Comparison of ENCODE assay signal across 12 cellular contexts in genomic region chr22:43946391-43946680, GRCh38. TPM values are rescaled to one million over a fixed set of nuclear protein-coding genes. Genes with fewer than 3 reads are reported as not detected.
DNase-seq lines count a peak whose midpoint lies in the region; ATAC-seq and TF ChIP-seq lines count a peak whose summit lies in the region.
"Had no signal": no experiment of that assay in that cellular context is flagged by ENCODE, and none has a peak within 500 bp of the region (broad histone marks: within the 10 kb centered on the region; RNA-seq: fewer than 3 reads in every experiment).

No MANE protein-coding gene starts in this region.

- no peak overlapping the region for H2AFZ ChIP-seq in GM23248

- H3K9me3 ChIP-seq in BE2C = no peaks in the 10 kb centered on the region
- no peaks in the 10 kb centered on the region for H3K9me3 ChIP-seq in GM23248 (ENCODE audit: low read depth)

- in situ Hi-C loops in GM23248 (cut with MboI) = no loop called here

- 78 to 79% methylated on average over 7 of the region's 7 CpGs for WGBS in GM23248 (ENCODE audit: low coverage in 1 of 2, low lambda C conversion rate in 2 of 2, missing lambda C conversion rate in 2 of 2), 2 experiments

- no peak overlapping the region for H3K9ac ChIP-seq in GM23248

- TF ChIP-seq CTCF in BE2C (IDR thresholded peaks at IDR 0.05; ENCODE audit: low read depth, low read length) = peak; percentile 35; the same call in 1 of the 2 replicates

- no peak overlapping the region for H3K27ac ChIP-seq in GM23248
- H3K27ac ChIP-seq: tibial nerve had no signal

- H3K27me3 ChIP-seq in BE2C (no peaks in the 10 kb centered on the region), GM23248 (replicated peaks; ENCODE audit: insufficient read depth) (no peaks in the 10 kb centered on the region)

- no peaks in the 10 kb centered on the region for H3K9me2 ChIP-seq in GM23248 (ENCODE audit: insufficient read depth)

- no peaks in the 10 kb centered on the region for H3K4me1 ChIP-seq in BE2C
- no peaks in the 10 kb centered on the region for H3K4me1 ChIP-seq in GM23248 (ENCODE audit: insufficient read depth)
- H3K4me1 ChIP-seq: tibial nerve had no signal

- H3K4me2 ChIP-seq in GM23248 (ENCODE audit: unreplicated experiment) = no peak overlapping the region

- H4K20me1 ChIP-seq in GM23248 (ENCODE audit: insufficient read depth) = no peaks in the 10 kb centered on the region

- H3K79me2 ChIP-seq in GM23248 (ENCODE audit: insufficient read depth) = no peaks in the 10 kb centered on the region

- H3K4me3 ChIP-seq in BE2C (ENCODE audit: low read depth, low read length) = no peak overlapping the region
- no peak overlapping the region for H3K4me3 ChIP-seq in GM23248
- H3K4me3 ChIP-seq: tibial nerve had no signal

- ATAC-seq in SK-N-SH treated with all-trans-retinoic acid at 6 μM for 48 hours = peak; percentile 73
- ATAC-seq in GM21381 (IDR thresholded peaks at IDR 0.05; ENCODE audit: unreplicated experiment) = no peak
- ATAC-seq in GM19397 (IDR thresholded peaks at IDR 0.05; ENCODE audit: unreplicated experiment) = no peak

- H3K36me3 ChIP-seq in BE2C = no peaks in the 10 kb centered on the region
- H3K36me3 ChIP-seq in GM23248 (ENCODE audit: low read depth) = no peaks in the 10 kb centered on the region
- H3K36me3 ChIP-seq: tibial nerve had no signal

- DNase-seq in BE2C (no peak), GM23248 (peak; percentile 28), kidney glomerular epithelial cell (lab: John Stamatoyannopoulos, UW) (peak; percentile 15), NCI-H446 treated with DMSO at 0.1 percent for 48 hours (lab: John Stamatoyannopoulos, UW) (no peak)
- DNase-seq in activated CD8-positive, alpha-beta memory T cell treated with anti-CD3 and anti-CD28 coated beads, Interleukin-2, amount 50 U/mL, for 48 hours = no peak

- H3F3A ChIP-seq in GM23248 (ENCODE audit: insufficient read depth) = no peaks in the 10 kb centered on the region

TF ChIP-seq in SK-N-SH treated with all-trans-retinoic acid at 6 μM for 48 hours, 23 proteins besides CTCF, POLR2A, EP300 and RAD21:
- TF ChIP-seq BACH2 (CRISPR knock-in tag; IDR thresholded peaks at IDR 0.05; ENCODE audit: borderline replicate concordance) (no peak), ZNF8 (CRISPR knock-in tag; IDR thresholded peaks at IDR 0.05) (no peak), TOX (CRISPR knock-in tag; IDR thresholded peaks at IDR 0.05; ENCODE audit: borderline replicate concordance) (no peak), OSR1 (CRISPR knock-in tag; IDR thresholded peaks at IDR 0.05) (no peak), TCF4 (CRISPR knock-in tag; IDR thresholded peaks at IDR 0.05; ENCODE audit: borderline replicate concordance) (no peak), RARB (CRISPR knock-in tag; IDR thresholded peaks at IDR 0.05) (no peak), ZNF70 (CRISPR knock-in tag; IDR thresholded peaks at IDR 0.05) (no peak), GLIS3 (CRISPR knock-in tag; IDR thresholded peaks at IDR 0.05) (no peak), ISL1 (CRISPR knock-in tag; IDR thresholded peaks at IDR 0.05) (no peak), ZNF565 (CRISPR knock-in tag; conservative IDR thresholded peaks at IDR 0.05; ENCODE audit: low read depth) (no peak), SNAI2 (CRISPR knock-in tag; IDR thresholded peaks at IDR 0.05) (no peak)
- TF ChIP-seq, protein P1, sequence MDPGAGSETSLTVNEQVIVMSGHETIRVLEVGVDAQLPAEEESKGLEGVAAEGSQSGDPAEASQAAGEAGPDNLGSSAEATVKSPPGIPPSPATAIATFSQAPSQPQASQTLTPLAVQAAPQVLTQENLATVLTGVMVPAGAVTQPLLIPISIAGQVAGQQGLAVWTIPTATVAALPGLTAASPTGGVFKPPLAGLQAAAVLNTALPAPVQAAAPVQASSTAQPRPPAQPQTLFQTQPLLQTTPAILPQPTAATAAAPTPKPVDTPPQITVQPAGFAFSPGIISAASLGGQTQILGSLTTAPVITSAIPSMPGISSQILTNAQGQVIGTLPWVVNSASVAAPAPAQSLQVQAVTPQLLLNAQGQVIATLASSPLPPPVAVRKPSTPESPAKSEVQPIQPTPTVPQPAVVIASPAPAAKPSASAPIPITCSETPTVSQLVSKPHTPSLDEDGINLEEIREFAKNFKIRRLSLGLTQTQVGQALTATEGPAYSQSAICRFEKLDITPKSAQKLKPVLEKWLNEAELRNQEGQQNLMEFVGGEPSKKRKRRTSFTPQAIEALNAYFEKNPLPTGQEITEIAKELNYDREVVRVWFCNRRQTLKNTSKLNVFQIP (CRISPR knock-in tag; IDR thresholded peaks at IDR 0.05; ENCODE audit: borderline replicate concordance, low read depth) = no peak
- TF ChIP-seq, protein P2, sequence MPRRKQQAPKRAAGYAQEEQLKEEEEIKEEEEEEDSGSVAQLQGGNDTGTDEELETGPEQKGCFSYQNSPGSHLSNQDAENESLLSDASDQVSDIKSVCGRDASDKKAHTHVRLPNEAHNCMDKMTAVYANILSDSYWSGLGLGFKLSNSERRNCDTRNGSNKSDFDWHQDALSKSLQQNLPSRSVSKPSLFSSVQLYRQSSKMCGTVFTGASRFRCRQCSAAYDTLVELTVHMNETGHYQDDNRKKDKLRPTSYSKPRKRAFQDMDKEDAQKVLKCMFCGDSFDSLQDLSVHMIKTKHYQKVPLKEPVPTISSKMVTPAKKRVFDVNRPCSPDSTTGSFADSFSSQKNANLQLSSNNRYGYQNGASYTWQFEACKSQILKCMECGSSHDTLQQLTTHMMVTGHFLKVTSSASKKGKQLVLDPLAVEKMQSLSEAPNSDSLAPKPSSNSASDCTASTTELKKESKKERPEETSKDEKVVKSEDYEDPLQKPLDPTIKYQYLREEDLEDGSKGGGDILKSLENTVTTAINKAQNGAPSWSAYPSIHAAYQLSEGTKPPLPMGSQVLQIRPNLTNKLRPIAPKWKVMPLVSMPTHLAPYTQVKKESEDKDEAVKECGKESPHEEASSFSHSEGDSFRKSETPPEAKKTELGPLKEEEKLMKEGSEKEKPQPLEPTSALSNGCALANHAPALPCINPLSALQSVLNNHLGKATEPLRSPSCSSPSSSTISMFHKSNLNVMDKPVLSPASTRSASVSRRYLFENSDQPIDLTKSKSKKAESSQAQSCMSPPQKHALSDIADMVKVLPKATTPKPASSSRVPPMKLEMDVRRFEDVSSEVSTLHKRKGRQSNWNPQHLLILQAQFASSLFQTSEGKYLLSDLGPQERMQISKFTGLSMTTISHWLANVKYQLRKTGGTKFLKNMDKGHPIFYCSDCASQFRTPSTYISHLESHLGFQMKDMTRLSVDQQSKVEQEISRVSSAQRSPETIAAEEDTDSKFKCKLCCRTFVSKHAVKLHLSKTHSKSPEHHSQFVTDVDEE (CRISPR knock-in tag; IDR thresholded peaks at IDR 0.05) = no peak
TF ChIP-seq in SK-N-SH treated with all-trans-retinoic acid at 6 μM for 48 hours: peak in this region for 0.

RNA-seq across cellular contexts. Expression of gene SAMM50, which starts 8.9 kb away (rescaled TPM):
- 87.1 TPM for polyA plus RNA-seq in BE2C (2012; ENCODE audit: insufficient read depth, insufficient read length, low read depth)
- total RNA-seq in GM23248 (2014; rRNA removed; shearing (Covaris generic)) = 37.8 and 48.3 TPM in 2 replicates
- polyA plus RNA-seq in GM23248 (2016; fragmentation: Nextera tagmentation; extraction: Ambion mirVana) = 73.7 and 73.8 TPM in 2 replicates

RNA-seq across cellular contexts. Expression of gene PNPLA3, which starts 22.7 kb away (rescaled TPM):
- 0.37 TPM for polyA plus RNA-seq in BE2C (2012; ENCODE audit: insufficient read depth, insufficient read length, low read depth)
- total RNA-seq in GM23248 (2014; rRNA removed; shearing (Covaris generic)) = 0.13 and 0.54 TPM in 2 replicates
- polyA plus RNA-seq in GM23248 (2016; fragmentation: Nextera tagmentation; extraction: Ambion mirVana) = 1.2 and 1.4 TPM in 2 replicates
- polyA plus RNA-seq: CD14-positive monocyte had no signal

RNA-seq across cellular contexts. Expression of gene PNPLA5, which starts 54.5 kb away (rescaled TPM):
- not detected for polyA plus RNA-seq in BE2C (2012; ENCODE audit: insufficient read depth, insufficient read length, low read depth)
- total RNA-seq in GM23248 (2014; rRNA removed; shearing (Covaris generic)) = not detected in 2 replicates
- polyA plus RNA-seq in GM23248 (2016; fragmentation: Nextera tagmentation; extraction: Ambion mirVana) = not detected in 2 replicates
- total RNA-seq: left ventricle myocardium superior, natural killer cell, tibial nerve had no signal
- polyA plus RNA-seq: CD14-positive monocyte had no signal

Comparison
In these comparisons a context has a peak if more than half of its experiments do, and no peak if none do; other contexts are left out.
1. DNase-seq: peak in GM23248 (single experiment) and kidney glomerular epithelial cell (single experiment); none in BE2C (single experiment), activated CD8-positive, alpha-beta memory T cell treated with anti-CD3 and anti-CD28 coated beads, Interleukin-2, amount 50 U/mL, for 48 hours (single experiment) and NCI-H446 treated with DMSO at 0.1 percent for 48 hours (single experiment).